Comparison of ENCODE assay signal across 8 cellular contexts in genomic region chr9:73023025-73023541, GRCh38.
DNase-seq lines count a peak whose midpoint lies in the region; ATAC-seq, FAIRE-seq and TF ChIP-seq lines count a peak whose summit lies in the region.

No MANE protein-coding gene starts in this region.

- H3K4me1 ChIP-seq in BLaER1 (peaks cover 54% of the 10 kb centered on the region), keratinocyte (ENCODE audit: control insufficient read depth, extremely low read depth, insufficient read depth, low read length) (no peaks in the 10 kb centered on the region)

- peaks cover 8 to 10% of the 10 kb centered on the region in 2 donors for H3K27me3 Mint-ChIP-seq in T-cell

- H3K4me1 Mint-ChIP-seq in T-cell = peaks cover 0 to 9% (median 8%) of the 10 kb centered on the region in 3 donors

- H3K27me3 ChIP-seq in BLaER1 (no peaks in the 10 kb centered on the region), keratinocyte (ENCODE audit: control insufficient read depth, extremely low read depth, insufficient read depth, low read length) (no peaks in the 10 kb centered on the region)

- peak overlapping the region; percentile 81; the same call in 1 of the 2 replicates for H3K4me2 ChIP-seq in BLaER1
- H3K4me2 ChIP-seq in keratinocyte (ENCODE audit: control insufficient read depth, extremely low read depth, insufficient read depth, low read depth, low read length) = peak overlapping the region; percentile 43

- in situ Hi-C loops in T47D (cut with HindIII; ENCODE audit: low pct_unique_long_range_greater_than_20kb, low sequenced_read_pairs) = no loop called here

- H3K27ac ChIP-seq in BLaER1 = 0 out of 2 replicates have a peak overlapping the region, but pooled peaks have one; percentile 82
- H3K27ac ChIP-seq in keratinocyte (ENCODE audit: control insufficient read depth, insufficient read depth, low read length) = no peak overlapping the region

- peak; percentile 64 for FAIRE-seq in keratinocyte (lab: Jason Lieb, UNC)

- TF ChIP-seq CTCF in LNCAP (IDR thresholded peaks at IDR 0.05) = peak; percentile 87
- TF ChIP-seq CTCF in keratinocyte (optimal IDR thresholded peaks at IDR 0.05 in 1 of 3, IDR thresholded peaks at IDR 0.05 in 1 of 3, conservative IDR thresholded peaks at IDR 0.05 in 1 of 3; ENCODE audit: extremely low read depth in 1 of 3, insufficient read depth in 2 of 3, low read length in 3 of 3) = peak; percentile 77 to 85 (median 82)

- no peaks in the 10 kb centered on the region for H4K20me1 ChIP-seq in BLaER1
- no peaks in the 10 kb centered on the region for H4K20me1 ChIP-seq in keratinocyte (ENCODE audit: control insufficient read depth, extremely low read depth, insufficient read depth, low read length)

- H3K36me3 ChIP-seq in BLaER1 = no peaks in the 10 kb centered on the region
- no peaks in the 10 kb centered on the region for H3K36me3 ChIP-seq in keratinocyte (ENCODE audit: control insufficient read depth in 2 of 2, extremely low read depth in 1 of 2, insufficient read depth in 2 of 2, low read length in 2 of 2)

- no peak overlapping the region for H3K27ac Mint-ChIP-seq in T-cell

- peak overlapping the region; percentile 64 for H2AFZ ChIP-seq in keratinocyte (ENCODE audit: control insufficient read depth, low read length)

- CTCF ChIA-PET in T-cell (lab: Charles Lee) = interaction anchor here (0.6 to 2.7 kb wide), 7 partner anchors 9 to 742 kb away, joined by 3 to 9 read pairs (median 4); no protein-coding TSS in a partner anchor

- H3K9ac ChIP-seq in BLaER1 = no peak overlapping the region
- H3K9ac ChIP-seq in keratinocyte (ENCODE audit: control insufficient read depth, extremely low read depth, insufficient read depth, low read length) = no peak overlapping the region

- no peaks in the 10 kb centered on the region for H3K9me1 ChIP-seq in keratinocyte (ENCODE audit: control insufficient read depth, extremely low read depth, insufficient read depth, low read length)

- H3K79me2 ChIP-seq in keratinocyte (ENCODE audit: control insufficient read depth, insufficient read depth, low read length) = no peaks in the 10 kb centered on the region

- POLR2A ChIA-PET in T-cell (lab: Charles Lee) = no interaction called here

- ATAC-seq in GM19438 (IDR thresholded peaks at IDR 0.05; ENCODE audit: low read depth, unreplicated experiment) = peak; percentile 62
- peak in 1 of 4 experiments; percentile 34 for ATAC-seq in T-cell (replicated peaks in 1 of 4)
- ATAC-seq in esophagus mucosa = no peak

- dilution Hi-C loops in keratinocyte (cut with MboI; ENCODE audit: extremely low pct_ligation_motif_present, low sequenced_read_pairs) = no loop called here

- H3K9me3 Mint-ChIP-seq in T-cell = peaks cover 0 to 2% (median under 1%) of the 10 kb centered on the region in 3 donors

- H3K36me3 Mint-ChIP-seq in T-cell = no peaks in the 10 kb centered on the region

- no peak overlapping the region for H3K4me3 Mint-ChIP-seq in T-cell

- no peak overlapping the region; the same call in 1 of the 2 replicates for H3K4me3 ChIP-seq in BLaER1
- H3K4me3 ChIP-seq in keratinocyte (ENCODE audit: control insufficient read depth in 2 of 3, extremely low read depth in 1 of 3, insufficient read depth in 2 of 3, low read depth in 1 of 3, low read length in 3 of 3) = no peak overlapping the region

- DNase-seq in T-cell (peak in 25 of 34 experiments; percentile 0 to 42 (median 9)), T47D (ENCODE audit: low read depth in 1 of 2, low spot score in 1 of 2) (peak; percentile 1 to 62), keratinocyte (ENCODE audit: low read depth, low spot score) (peak; percentile 9)
- DNase-seq in stimulated activated CD4-positive, alpha-beta T cell treated with anti-CD3 and anti-CD28 coated beads, Interleukin-1b, Interleukin-23, amount 100 ng/mL, for 48 hours = peak; percentile 38

- H3K9me3 ChIP-seq in BLaER1 (peaks cover 37% of the 10 kb centered on the region), keratinocyte (ENCODE audit: control insufficient read depth, low read depth, low read length) (no peaks in the 10 kb centered on the region)
